25 cellular contexts compared by ENCODE assay signal in genomic region chr4:77958897-77959296, GRCh38.
"Had no signal": no experiment of that assay in that cellular context is flagged by ENCODE, and none has a peak within 500 bp of the region (broad histone marks: within the 10 kb centered on the region; RNA-seq: fewer than 3 reads in every experiment).

No MANE protein-coding gene starts in this region.

- FAIRE-seq: urothelium cell line had no signal

- H3K4me1 Mint-ChIP-seq: stimulated activated memory B cell treated with anti-CD40 and anti-IgM and Interleukin-4, amounts not matched to agents 10 μg/mL and 1 μg/mL and 100 μg/mL, for 72 hours; stimulated activated naive B cell treated with anti-CD40 and anti-IgM and Interleukin-4, amounts not matched to agents 10 μg/mL and 1 μg/mL and 100 μg/mL, for 72 hours had no signal

- H3K4me3 ChIP-seq: stomach, suprapubic skin, testis, thyroid gland, tibial artery, tibial nerve, transverse colon, upper lobe of left lung, upper lobe of right lung, uterus, vagina had no signal

- H3K4me3 Mint-ChIP-seq: stimulated activated effector memory CD8-positive, alpha-beta T cell treated with anti-CD3 and anti-CD28 coated beads, Interleukin-12 subunit alpha, Interleukin-12 subunit beta, amount 100 ng/mL, for 72 hours; stimulated activated memory B cell treated with anti-CD40 and anti-IgM and Interleukin-4, amounts not matched to agents 10 μg/mL and 1 μg/mL and 100 μg/mL, for 72 hours; stimulated activated naive B cell treated with anti-CD40 and anti-IgM and Interleukin-4, amounts not matched to agents 10 μg/mL and 1 μg/mL and 100 μg/mL, for 72 hours; stimulated activated naive CD8-positive, alpha-beta T cell treated with anti-CD3 and anti-CD28 coated beads, Interleukin-15, amount 100 ng/mL, for 72 hours; stimulated activated naive CD8-positive, alpha-beta T cell treated with anti-CD3 and anti-CD28 coated beads, Interleukin-15, Interleukin-2, amounts not matched to agents 100 ng/mL and 50 ng/mL, for 24 hours; type B pancreatic cell had no signal

- DNase-seq: stimulated activated CD4-positive, alpha-beta T cell treated with anti-CD3 and anti-CD28 coated beads, Interleukin-2, amount 100 ng/mL, for 48 hours; stimulated activated CD4-positive, alpha-beta T cell treated with anti-CD3 and anti-CD28 coated beads, Interleukin-4, amount 100 ng/mL, for 1 hour; stimulated activated CD4-positive, alpha-beta T cell treated with anti-CD3 and anti-CD28 coated beads, Interleukin-4, amount 100 ng/mL, for 4 hours; stimulated activated CD8-positive, alpha-beta memory T cell treated with anti-CD3 and anti-CD28 coated beads, Interleukin-4, amount 100 ng/mL, for 48 hours; stimulated activated naive B cell treated with anti-CD40 and anti-IgM and Interleukin-4, amounts not matched to agents 10 μg/mL and 1 μg/mL and 100 μg/mL, for 72 hours; stimulated activated naive CD4-positive, alpha-beta T cell treated with Interleukin-2 at 50 U/mL for 16 hours; stimulated activated naive CD8-positive, alpha-beta T cell treated with anti-CD3 and anti-CD28 coated beads, Interleukin-15, amount 100 ng/mL, for 72 hours; stimulated activated naive CD8-positive, alpha-beta T cell treated with anti-CD3 and anti-CD28 coated beads, Interleukin-15, Interleukin-2, amounts not matched to agents 100 U/mL and 50 U/mL, for 24 hours; stomach; testis; thyroid gland; tibial artery; transverse colon; upper lobe of left lung; upper lobe of right lung; uterus had no signal

- H3K4me1 ChIP-seq: stomach, suprapubic skin, testis, thyroid gland, tibial artery, tibial nerve, upper lobe of right lung, uterus, vagina had no signal

- H3K36me3 ChIP-seq: thyroid gland, uterus had no signal

- H3K27me3 ChIP-seq: stomach, suprapubic skin, testis, thyroid gland, tibial artery, tibial nerve, transverse colon, upper lobe of left lung, upper lobe of right lung, uterus, vagina had no signal

- H3K27ac ChIP-seq: stomach, suprapubic skin, testis, thoracic aorta, thyroid gland, tibial artery, tibial nerve, transverse colon, upper lobe of left lung, upper lobe of right lung, uterus, vagina had no signal

- ATAC-seq: stimulated activated effector memory CD8-positive, alpha-beta T cell treated with anti-CD3 and anti-CD28 coated beads, Interleukin-12 subunit alpha, Interleukin-12 subunit beta, amount 100 ng/mL, for 72 hours; stimulated activated memory B cell treated with anti-CD40 and anti-IgM and Interleukin-4, amounts not matched to agents 10 μg/mL and 1 μg/mL and 100 μg/mL, for 72 hours; stimulated activated naive B cell treated with anti-CD40 and anti-IgM and Interleukin-4, amounts not matched to agents 10 μg/mL and 1 μg/mL and 100 μg/mL, for 72 hours; stimulated activated naive CD8-positive, alpha-beta T cell treated with anti-CD3 and anti-CD28 coated beads, Interleukin-15, amount 100 ng/mL, for 72 hours; stimulated activated naive CD8-positive, alpha-beta T cell treated with anti-CD3 and anti-CD28 coated beads, Interleukin-15, Interleukin-2, amounts not matched to agents 100 U/mL and 50 U/mL, for 24 hours had no signal

- H3K9me3 ChIP-seq: stomach, suprapubic skin, testis, thoracic aorta, thyroid gland, tibial artery, tibial nerve, transverse colon, upper lobe of left lung, upper lobe of right lung, uterus, vagina had no signal

- H3K27me3 Mint-ChIP-seq: stimulated activated memory B cell treated with anti-CD40 and anti-IgM and Interleukin-4, amounts not matched to agents 10 μg/mL and 1 μg/mL and 100 μg/mL, for 72 hours; stimulated activated naive B cell treated with anti-CD40 and anti-IgM and Interleukin-4, amounts not matched to agents 10 μg/mL and 1 μg/mL and 100 μg/mL, for 72 hours; stimulated activated naive CD8-positive, alpha-beta T cell treated with anti-CD3 and anti-CD28 coated beads, Interleukin-15, amount 100 ng/mL, for 72 hours; stimulated activated naive CD8-positive, alpha-beta T cell treated with anti-CD3 and anti-CD28 coated beads, Interleukin-15, Interleukin-2, amounts not matched to agents 100 ng/mL and 50 ng/mL, for 24 hours; type B pancreatic cell had no signal

- H3K27ac Mint-ChIP-seq: stimulated activated effector memory CD8-positive, alpha-beta T cell treated with anti-CD3 and anti-CD28 coated beads, Interleukin-12 subunit alpha, Interleukin-12 subunit beta, amount 100 ng/mL, for 72 hours; stimulated activated memory B cell treated with anti-CD40 and anti-IgM and Interleukin-4, amounts not matched to agents 10 μg/mL and 1 μg/mL and 100 μg/mL, for 72 hours; stimulated activated naive CD8-positive, alpha-beta T cell treated with anti-CD3 and anti-CD28 coated beads, Interleukin-15, amount 100 ng/mL, for 72 hours; stimulated activated naive CD8-positive, alpha-beta T cell treated with anti-CD3 and anti-CD28 coated beads, Interleukin-15, Interleukin-2, amounts not matched to agents 100 ng/mL and 50 ng/mL, for 24 hours; type B pancreatic cell had no signal

- H3K9me3 Mint-ChIP-seq: stimulated activated effector memory CD8-positive, alpha-beta T cell treated with anti-CD3 and anti-CD28 coated beads, Interleukin-12 subunit alpha, Interleukin-12 subunit beta, amount 100 ng/mL, for 72 hours; stimulated activated memory B cell treated with anti-CD40 and anti-IgM and Interleukin-4, amounts not matched to agents 10 μg/mL and 1 μg/mL and 100 μg/mL, for 72 hours; stimulated activated naive B cell treated with anti-CD40 and anti-IgM and Interleukin-4, amounts not matched to agents 10 μg/mL and 1 μg/mL and 100 μg/mL, for 72 hours; stimulated activated naive CD8-positive, alpha-beta T cell treated with anti-CD3 and anti-CD28 coated beads, Interleukin-15, amount 100 ng/mL, for 72 hours; stimulated activated naive CD8-positive, alpha-beta T cell treated with anti-CD3 and anti-CD28 coated beads, Interleukin-15, Interleukin-2, amounts not matched to agents 100 ng/mL and 50 ng/mL, for 24 hours; type B pancreatic cell had no signal
